9 cellular contexts compared by ENCODE assay signal in the genomic region with DNA sequence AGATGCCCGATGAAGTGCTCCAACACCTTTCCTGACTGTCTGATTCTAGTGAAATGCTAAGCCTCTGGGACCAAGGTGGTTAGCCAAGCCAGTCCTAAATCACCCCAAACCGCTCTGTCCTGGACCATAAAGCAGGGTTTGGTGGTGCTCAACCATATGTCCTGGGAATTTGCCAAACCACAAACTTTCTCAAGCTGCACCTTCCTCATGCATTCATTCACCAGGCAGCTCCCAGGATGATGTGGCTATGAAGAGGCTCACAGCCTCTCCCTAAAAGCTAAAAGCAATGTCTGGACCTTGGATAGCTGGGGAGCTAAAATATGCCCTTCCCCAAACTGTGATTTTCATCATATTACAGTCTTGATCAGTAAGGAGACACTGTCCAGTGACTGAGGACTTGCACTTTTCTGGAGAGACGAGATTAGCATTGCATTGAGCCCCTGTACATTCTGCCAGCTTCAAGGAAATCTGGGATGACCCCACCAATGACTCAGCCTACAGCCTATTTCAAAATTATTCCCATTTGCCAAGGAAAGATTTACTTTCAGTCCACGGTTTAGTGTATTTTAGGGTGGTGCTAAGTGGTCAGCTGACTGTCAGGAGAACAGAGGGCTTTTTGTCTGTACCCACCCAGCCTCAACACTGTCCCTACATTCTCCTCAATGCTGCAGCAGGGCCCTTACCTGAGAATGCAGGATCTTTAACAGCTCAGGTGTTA. TPM values are rescaled to one million over a fixed set of nuclear protein-coding genes. Genes with fewer than 3 reads are reported as not detected.
DNase-seq lines count a peak whose midpoint lies in the region; ATAC-seq and TF ChIP-seq lines count a peak whose summit lies in the region.
"Not testable (repeated sequence)": the region's sequence is repeated elsewhere in the genome, so short reads cannot be mapped to it uniquely, and the experiment has no call there.
"Had no signal": no experiment of that assay in that cellular context is flagged by ENCODE, and none has a peak within 500 bp of the region (broad histone marks: within the 10 kb centered on the region; RNA-seq: fewer than 3 reads in every experiment).

No MANE protein-coding gene starts in this region.

- DNase-seq in AG10803 (ENCODE audit: low read depth) (peak; percentile 61), GM23248 (peak; percentile 49), PC-3 (peak; percentile 62), amniotic epithelial cell (ENCODE audit: low read depth) (peak; percentile 33), cardiac fibroblast (ENCODE audit: low read depth in 2 of 2) (peak; percentile 9 to 39), fibroblast of the aortic adventitia (ENCODE audit: low read depth) (peak; percentile 62), mesenchymal stem cell (peak; percentile 18), skeletal muscle cell (ENCODE audit: low read depth) (peak; percentile 14)

- not testable (repeated sequence) for H3K79me1 ChIP-seq in mesenchymal stem cell (replicated peaks; ENCODE audit: low read length, poor library complexity, severe bottlenecking)

- H3K79me2 ChIP-seq in GM23248 (ENCODE audit: insufficient read depth); PC-3 (ENCODE audit: low read length): not testable (repeated sequence)

- peak overlapping the region; percentile 51 for H3K4me2 ChIP-seq in GM23248 (ENCODE audit: unreplicated experiment)
- not testable (repeated sequence) for H3K4me2 ChIP-seq in PC-3 (ENCODE audit: low read length); mesenchymal stem cell (ENCODE audit: low read length, poor library complexity, severe bottlenecking)

- not testable (repeated sequence) for ATAC-seq in PC-3

- not testable (repeated sequence) for H3K23ac ChIP-seq in mesenchymal stem cell (ENCODE audit: low read length in 2 of 2)

- in situ Hi-C loops in GM23248 (cut with MboI), result not testable (repeated sequence)

- not testable (repeated sequence) for H2AK5ac ChIP-seq in mesenchymal stem cell (ENCODE audit: low read length, severe bottlenecking)

- POLR2A ChIA-PET in PC-3 (lab: Charles Lee; ENCODE audit: unreplicated experiment), result not testable (repeated sequence)

- peaks cover 13% of the 10 kb centered on the region for H3K4me1 ChIP-seq in GM23248 (ENCODE audit: insufficient read depth)
- not testable (repeated sequence) for H3K4me1 ChIP-seq in PC-3 (ENCODE audit: insufficient read depth, low read length); mesenchymal stem cell (ENCODE audit: control insufficient read depth, insufficient read depth, low read depth, low read length)

- not testable (repeated sequence) for H3K36me3 ChIP-seq in GM23248 (ENCODE audit: low read depth); PC-3 (ENCODE audit: low read depth, low read length); mesenchymal stem cell (ENCODE audit: control insufficient read depth in 1 of 2, insufficient read depth in 2 of 2, low read depth in 1 of 2, low read length in 2 of 2)

- H3K4me3 ChIP-seq in AG10803 (ENCODE audit: low read length); GM23248; PC-3 (ENCODE audit: low read length); cardiac fibroblast (replicated peaks in 1 of 2; ENCODE audit: low read depth in 2 of 2, low read length in 2 of 2); fibroblast of the aortic adventitia (ENCODE audit: low read depth, low read length); mesenchymal stem cell (ENCODE audit: insufficient read depth in 1 of 2, low read depth in 1 of 2, low read length in 2 of 2); skeletal muscle cell (ENCODE audit: low read depth, low read length): not testable (repeated sequence)

- intact Hi-C loops in PC-3 (cut with micrococcal nuclease), result not testable (repeated sequence)

- not testable (repeated sequence) for BruUV-seq in PC-3 (replicated peaks; lab: Mats Ljungman, UMichigan)

- not testable (repeated sequence) for H3K9ac ChIP-seq in GM23248; PC-3 (ENCODE audit: low read length); mesenchymal stem cell (ENCODE audit: low read length)

- not testable (repeated sequence) for H2BK12ac ChIP-seq in mesenchymal stem cell (ENCODE audit: low read length in 2 of 2)

- not testable (repeated sequence) for H3K27me3 ChIP-seq in GM23248 (replicated peaks; ENCODE audit: insufficient read depth)
- H3K27me3 ChIP-seq in PC-3 (ENCODE audit: low read length) (peaks cover 21% of the 10 kb centered on the region), mesenchymal stem cell (ENCODE audit: control insufficient read depth in 1 of 2, insufficient read depth in 1 of 2, low read length in 2 of 2) (peaks cover 0 to 18% of the 10 kb centered on the region in 2 experiments)

- not testable (repeated sequence) for H4K91ac ChIP-seq in mesenchymal stem cell (ENCODE audit: low read length)

- H3K9me2 ChIP-seq in GM23248 (ENCODE audit: insufficient read depth); PC-3 (replicated peaks; ENCODE audit: low read length): not testable (repeated sequence)

- H2BK15ac ChIP-seq in mesenchymal stem cell (ENCODE audit: low read depth, poor library complexity, severe bottlenecking), result not testable (repeated sequence)

- not testable (repeated sequence) for H3F3A ChIP-seq in GM23248 (ENCODE audit: insufficient read depth); PC-3 (ENCODE audit: low read length, unreplicated experiment)

- H2AFZ ChIP-seq in GM23248, result peak overlapping the region; percentile 29
- H2AFZ ChIP-seq in PC-3 (ENCODE audit: low read length); mesenchymal stem cell (ENCODE audit: low read depth, low read length): not testable (repeated sequence)

- peak overlapping the region; percentile 33; the same call in 1 of the 2 replicates for H3K27ac ChIP-seq in GM23248
- H3K27ac ChIP-seq in PC-3 (ENCODE audit: low read length), result peak overlapping the region; percentile 24; the same call in 1 of the 2 replicates
- not testable (repeated sequence) for H3K27ac ChIP-seq in mesenchymal stem cell (ENCODE audit: low read length, poor library complexity, severe bottlenecking)

- H3K9me3 ChIP-seq in GM23248 (ENCODE audit: low read depth); PC-3 (ENCODE audit: low read length); mesenchymal stem cell (ENCODE audit: control insufficient read depth, low read length): not testable (repeated sequence)

- not testable (repeated sequence) for H3K18ac ChIP-seq in mesenchymal stem cell (ENCODE audit: low read depth in 1 of 2, low read length in 2 of 2)

- not testable (repeated sequence) for H3K14ac ChIP-seq in mesenchymal stem cell (ENCODE audit: low read length in 2 of 2)

- CTCF ChIA-PET in PC-3 (lab: Charles Lee), result not testable (repeated sequence)

- H4K8ac ChIP-seq in mesenchymal stem cell (ENCODE audit: low read length), result not testable (repeated sequence)

- TF ChIP-seq CTCF in AG10803 (conservative IDR thresholded peaks at IDR 0.05; ENCODE audit: low read length); PC-3 (conservative IDR thresholded peaks at IDR 0.05; ENCODE audit: low read depth, low read length); cardiac fibroblast (IDR thresholded peaks at IDR 0.05; ENCODE audit: low read depth, low read length); fibroblast of the aortic adventitia (IDR thresholded peaks at IDR 0.05; ENCODE audit: insufficient read depth, low read length): not testable (repeated sequence)

- WGBS in GM23248 (ENCODE audit: low coverage in 1 of 2, low lambda C conversion rate in 2 of 2, missing lambda C conversion rate in 2 of 2), 2 experiments, result 36 to 43% methylated on average over 4 of the region's 4 CpGs
- 80% methylated on average over 3 of the region's 4 CpGs for WGBS in mesenchymal stem cell

- not testable (repeated sequence) for H2BK5ac ChIP-seq in mesenchymal stem cell (ENCODE audit: low read depth, low read length, poor library complexity, severe bottlenecking)

- H4K20me1 ChIP-seq in GM23248 (ENCODE audit: insufficient read depth); PC-3 (ENCODE audit: low read length): not testable (repeated sequence)

- H3K4ac ChIP-seq in mesenchymal stem cell (ENCODE audit: low read depth in 1 of 2, low read length in 2 of 2), result not testable (repeated sequence)

- not testable (repeated sequence) for H2BK120ac ChIP-seq in mesenchymal stem cell (ENCODE audit: low read depth, low read length)

RNA-seq across cellular contexts. Expression of a gene that starts 15.3 kb away (rescaled TPM):
- total RNA-seq in GM23248 (2014; rRNA removed; shearing (Covaris generic)), result 39.0 and 49.3 TPM in 2 replicates
- polyA plus RNA-seq in GM23248 (2016; fragmentation: Nextera tagmentation; extraction: Ambion mirVana), result 18.2 and 23.2 TPM in 2 replicates
- total RNA-seq in PC-3 (2014; rRNA removed) (40.9 and 62.6 TPM in 2 replicates), fibroblast of the aortic adventitia (ENCODE audit: low replicate concordance) (27.5 and 46.0 TPM in 2 replicates)
- 27.9 TPM for polyA plus RNA-seq in mesenchymal stem cell (2013, experiment 1 of 2)
- 27.6 TPM for polyA plus RNA-seq in mesenchymal stem cell (2013, experiment 2 of 2)

RNA-seq across cellular contexts. Expression of a gene that starts 15.6 kb away (rescaled TPM):
- total RNA-seq in GM23248 (2014; rRNA removed; shearing (Covaris generic)), result not detected in 2 replicates
- polyA plus RNA-seq in GM23248 (2016; fragmentation: Nextera tagmentation; extraction: Ambion mirVana), result not detected in 2 replicates
- not detected in 2 replicates for total RNA-seq in PC-3 (2014; rRNA removed)
- total RNA-seq in fibroblast of the aortic adventitia (ENCODE audit: low replicate concordance), result not detected in 2 replicates
- not detected for polyA plus RNA-seq in mesenchymal stem cell (2013, experiment 1 of 2)
- not detected for polyA plus RNA-seq in mesenchymal stem cell (2013, experiment 2 of 2)
- total RNA-seq: H4 had no signal

RNA-seq across cellular contexts. Expression of a gene that starts 56.8 kb away (rescaled TPM):
- total RNA-seq in GM23248 (2014; rRNA removed; shearing (Covaris generic)), result 4.0 and 16.1 TPM in 2 replicates
- polyA plus RNA-seq in GM23248 (2016; fragmentation: Nextera tagmentation; extraction: Ambion mirVana), result 0.98 and 1.4 TPM in 2 replicates
- total RNA-seq in PC-3 (2014; rRNA removed), result 9.9 and 13.0 TPM in 2 replicates
- 0.99 and 5.2 TPM in 2 replicates for total RNA-seq in fibroblast of the aortic adventitia (ENCODE audit: low replicate concordance)
- 2.1 TPM for polyA plus RNA-seq in mesenchymal stem cell (2013, experiment 1 of 2)
- polyA plus RNA-seq in mesenchymal stem cell (2013, experiment 2 of 2), result 2.3 TPM
